Comparison of ENCODE assay signal across 28 cellular contexts in the genomic region with DNA sequence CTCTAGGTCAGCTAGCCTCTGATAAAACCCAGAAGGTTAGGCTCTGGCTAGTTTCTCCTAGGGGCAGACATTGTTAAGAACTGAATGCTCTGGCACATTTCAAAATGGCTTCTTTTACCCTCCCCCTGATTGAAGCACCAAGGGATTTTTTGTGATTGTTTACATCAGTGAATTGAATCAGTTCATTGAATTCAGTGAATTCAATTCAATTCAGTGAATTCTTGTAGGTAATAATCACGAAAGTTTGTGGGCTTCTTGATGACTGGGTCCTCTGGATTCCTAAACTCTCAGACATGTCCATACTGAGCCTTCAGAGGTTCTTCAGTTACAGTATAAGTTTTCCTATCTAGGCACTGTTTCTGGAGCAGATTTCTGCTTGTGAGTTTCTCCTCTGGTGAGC.
DNase-seq lines count a peak whose midpoint lies in the region; ATAC-seq, FAIRE-seq and TF ChIP-seq lines count a peak whose summit lies in the region.
"Had no signal": no experiment of that assay in that cellular context is flagged by ENCODE, and none has a peak within 500 bp of the region (broad histone marks: within the 10 kb centered on the region; RNA-seq: fewer than 3 reads in every experiment).

No MANE protein-coding gene starts in this region.

- no peaks in the 10 kb centered on the region for H3K9me3 Mint-ChIP-seq in HFFc6
- H3K9me3 Mint-ChIP-seq: activated naive CD8-positive, alpha-beta T cell treated with anti-CD3 and anti-CD28 coated beads for 36 hours; activated T-cell treated with anti-CD3 and anti-CD28 coated beads, Interleukin-2, amount 50 U/mL, for 4 hours; nephron had no signal

- peaks cover 28% of the 10 kb centered on the region for H3K4me1 Mint-ChIP-seq in HFFc6 (ENCODE audit: low read depth)
- H3K4me1 Mint-ChIP-seq: activated CD8-positive, alpha-beta memory T cell treated with anti-CD3 and anti-CD28 coated beads, Interleukin-2, amount 10 ng/mL, durations not matched to agents 7 days and 5 days; activated naive CD8-positive, alpha-beta T cell treated with anti-CD3 and anti-CD28 coated beads for 36 hours; nephron; T-cell had no signal

- 69 to 79% (median 78%) methylated on average over 1 of the region's 1 CpG for WGBS in small intestine, 3 donors

- DNase-seq in AG08396 (ENCODE audit: low spot score) (peak; percentile 21), HFFc6 (peak; percentile 58), bronchial epithelial cell (ENCODE audit: low read depth) (peak; percentile 22), NCI-H446 treated with DMSO at 0.1 percent for 48 hours (lab: John Stamatoyannopoulos, UW) (no peak), small intestine (no peak), DMS153 (lab: John Stamatoyannopoulos, UW) (no peak), Right ventricle myocardium superior (no peak)
- DNase-seq: activated CD4-positive, CD25-positive, alpha-beta regulatory T cell; activated CD8-positive, alpha-beta memory T cell treated with anti-CD3 and anti-CD28 coated beads, Interleukin-2, amount 10 ng/mL, durations not matched to agents 7 days and 5 days; activated gamma-delta T cell; activated naive CD8-positive, alpha-beta T cell treated with anti-CD3 and anti-CD28 coated beads for 36 hours; activated T-cell treated with anti-CD3 and anti-CD28 coated beads, Interleukin-2, amount 50 U/mL, for 4 hours; aorta; caudate nucleus; GF-D8; left cardiac atrium; NCI-H1092; NCI-H1694; stimulated activated CD4-positive, alpha-beta T cell treated with anti-CD3 and anti-CD28 coated beads, Interleukin-1b, Interleukin-23, amount 100 ng/mL, for 48 hours; stimulated activated naive CD8-positive, alpha-beta T cell treated with anti-CD3 and anti-CD28 coated beads, Interleukin-15, Interleukin-2, amounts not matched to agents 100 U/mL and 50 U/mL, for 24 hours; T-cell had no signal

- peak overlapping the region; percentile 76 for H3K27ac Mint-ChIP-seq in HFFc6
- H3K27ac Mint-ChIP-seq: activated CD8-positive, alpha-beta memory T cell treated with anti-CD3 and anti-CD28 coated beads, Interleukin-2, amount 10 ng/mL, durations not matched to agents 7 days and 5 days; activated naive CD8-positive, alpha-beta T cell treated with anti-CD3 and anti-CD28 coated beads for 36 hours; nephron; T-cell had no signal

- peaks cover 4% of the 10 kb centered on the region; the same call in 1 of the 2 replicates for H3K27me3 Mint-ChIP-seq in HFFc6 (ENCODE audit: insufficient read depth)
- H3K27me3 Mint-ChIP-seq: activated CD8-positive, alpha-beta memory T cell treated with anti-CD3 and anti-CD28 coated beads, Interleukin-2, amount 10 ng/mL, durations not matched to agents 7 days and 5 days; activated naive CD8-positive, alpha-beta T cell treated with anti-CD3 and anti-CD28 coated beads for 36 hours had no signal

- TF ChIP-seq CTCF in HFFc6 (IDR thresholded peaks at IDR 0.05) (no peak), bronchial epithelial cell (IDR thresholded peaks at IDR 0.05; ENCODE audit: insufficient read depth, low read length, severe bottlenecking) (no peak)

- H3K9me3 ChIP-seq in neuron (ENCODE audit: low read length) (peaks cover 2% of the 10 kb centered on the region), small intestine (ENCODE audit: control insufficient read depth, low read depth) (no peaks in the 10 kb centered on the region)
- H3K9me3 ChIP-seq: vagina had no signal

- ATAC-seq in Right ventricle myocardium superior (ENCODE audit: poor library complexity): no peak
- ATAC-seq: activated CD8-positive, alpha-beta memory T cell treated with anti-CD3 and anti-CD28 coated beads, Interleukin-2, amount 10 ng/mL, durations not matched to agents 7 days and 5 days; activated T-cell treated with anti-CD3 and anti-CD28 coated beads, Interleukin-2, amount 50 U/mL, for 4 hours; esophagus mucosa; left cardiac atrium; stimulated activated naive CD8-positive, alpha-beta T cell treated with anti-CD3 and anti-CD28 coated beads, Interleukin-15, Interleukin-2, amounts not matched to agents 100 U/mL and 50 U/mL, for 24 hours; T-cell had no signal

- H3K4me1 ChIP-seq in neuron (ENCODE audit: insufficient read depth, low read length) (peaks cover 3% of the 10 kb centered on the region), small intestine (ENCODE audit: control insufficient read depth in 2 of 2, insufficient read depth in 1 of 2, low read depth in 1 of 2, low read length in 1 of 2) (no peaks in the 10 kb centered on the region)
- H3K4me1 ChIP-seq: vagina had no signal

- no peak overlapping the region for H3K4me3 ChIP-seq in bronchial epithelial cell (ENCODE audit: low read depth, low read length)
- no peak overlapping the region for H3K4me3 ChIP-seq in neuron (ENCODE audit: low read length)
- no peak overlapping the region for H3K4me3 ChIP-seq in small intestine (ENCODE audit: low read depth in 1 of 2, low read length in 2 of 2)
- H3K4me3 ChIP-seq: BLaER1 treated with 17β-estradiol and CSF1 and Interleukin-3, amounts not matched to agents 10 nM and 100 nM; lung; vagina had no signal

- FAIRE-seq in bronchial epithelial cell (lab: Jason Lieb, UNC): no peak
- FAIRE-seq in small intestine (lab: Jason Lieb, UNC): no peak
- FAIRE-seq: frontal cortex had no signal

- no peaks in the 10 kb centered on the region for H3K36me3 Mint-ChIP-seq in HFFc6 (ENCODE audit: low read depth)
- H3K36me3 Mint-ChIP-seq: activated CD8-positive, alpha-beta memory T cell treated with anti-CD3 and anti-CD28 coated beads, Interleukin-2, amount 10 ng/mL, durations not matched to agents 7 days and 5 days; activated naive CD8-positive, alpha-beta T cell treated with anti-CD3 and anti-CD28 coated beads for 36 hours; T-cell had no signal

- H3K36me3 ChIP-seq in bronchial epithelial cell (ENCODE audit: control insufficient read depth, insufficient read depth, low read length): no peaks in the 10 kb centered on the region
- H3K36me3 ChIP-seq in neuron (ENCODE audit: insufficient read depth, low read length): no peaks in the 10 kb centered on the region
- H3K36me3 ChIP-seq in small intestine (ENCODE audit: control insufficient read depth in 2 of 2, insufficient read depth in 2 of 2, low read length in 2 of 2): no peaks in the 10 kb centered on the region
- H3K36me3 ChIP-seq: BLaER1 treated with 17β-estradiol and CSF1 and Interleukin-3, amounts not matched to agents 10 nM and 100 nM; vagina had no signal

- H3K27me3 ChIP-seq in bronchial epithelial cell (ENCODE audit: control insufficient read depth, insufficient read depth, low read length) (no peaks in the 10 kb centered on the region), neuron (ENCODE audit: insufficient read depth, low read length) (no peaks in the 10 kb centered on the region), small intestine (ENCODE audit: control insufficient read depth in 2 of 2, insufficient read depth in 2 of 2, low read length in 2 of 2) (no peaks in the 10 kb centered on the region)
- H3K27me3 ChIP-seq: BLaER1 treated with 17β-estradiol and CSF1 and Interleukin-3, amounts not matched to agents 10 nM and 100 nM; vagina had no signal

- peak overlapping the region; percentile 30 for H2AFZ ChIP-seq in neuron (ENCODE audit: low read depth, low read length)

- no peak overlapping the region for H3K27ac ChIP-seq in small intestine (ENCODE audit: low read depth in 1 of 2, low read length in 1 of 2)
- H3K27ac ChIP-seq: BLaER1 treated with 17β-estradiol and CSF1 and Interleukin-3, amounts not matched to agents 10 nM and 100 nM; vagina had no signal

- intact Hi-C loops in Right ventricle myocardium superior (cut with DNase I): no loop called here

- H3K4me3 Mint-ChIP-seq in HFFc6: peak overlapping the region; percentile 55
- H3K4me3 Mint-ChIP-seq: activated CD8-positive, alpha-beta memory T cell treated with anti-CD3 and anti-CD28 coated beads, Interleukin-2, amount 10 ng/mL, durations not matched to agents 7 days and 5 days; activated naive CD8-positive, alpha-beta T cell treated with anti-CD3 and anti-CD28 coated beads for 36 hours; activated T-cell treated with anti-CD3 and anti-CD28 coated beads, Interleukin-2, amount 50 U/mL, for 4 hours; nephron; T-cell had no signal

Comparison
In these comparisons a context has a peak if more than half of its experiments do, and no peak if none do; other contexts are left out.
1. DNase-seq: peak in AG08396 (single experiment), HFFc6 (single experiment) and bronchial epithelial cell (single experiment); none in NCI-H446 treated with DMSO at 0.1 percent for 48 hours (single experiment), small intestine (single experiment), DMS153 (single experiment) and Right ventricle myocardium superior (single experiment).